ENCODE assay signal across 12 cellular contexts in genomic region chr1:61746768-61747167, GRCh38. TPM values are rescaled to one million over a fixed set of nuclear protein-coding genes. Genes with fewer than 3 reads are reported as not detected.
DNase-seq lines count a peak whose midpoint lies in the region; ATAC-seq and TF ChIP-seq lines count a peak whose summit lies in the region.
"Had no signal": no experiment of that assay in that cellular context is flagged by ENCODE, and none has a peak within 500 bp of the region (broad histone marks: within the 10 kb centered on the region; RNA-seq: fewer than 3 reads in every experiment).

No MANE protein-coding gene starts in this region.

- CTCF ChIA-PET in PC-3 (lab: Charles Lee) = no interaction called here

- in situ Hi-C loops in Caki2 (cut with HindIII; ENCODE audit: low pct_unique_long_range_greater_than_20kb, low sequenced_read_pairs) = no loop called here

- no peaks in the 10 kb centered on the region for H3K9me3 Mint-ChIP-seq in endodermal cell
- H3K9me3 Mint-ChIP-seq: CD8-positive, alpha-beta T cell; effector memory CD8-positive, alpha-beta T cell had no signal

- H3K4me2 ChIP-seq in PC-3 (ENCODE audit: low read length) = no peak overlapping the region

- H3K27ac ChIP-seq in PC-3 (ENCODE audit: low read length) = peak overlapping the region; percentile 29
- H3K27ac ChIP-seq in endodermal cell (ENCODE audit: low read depth, low read length) = no peak overlapping the region

- POLR2A ChIA-PET in PC-3 (lab: Charles Lee; ENCODE audit: unreplicated experiment) = no interaction called here

- whole genome bisulfite sequencing in endodermal cell (ENCODE audit: insufficient coverage in 1 of 2, insufficient read length in 1 of 2), 2 experiments = 88% methylated on average over 1 of the region's 1 CpG; no CpG with 5 or more reads in 1 of the 2 experiments

- BruUV-seq in PC-3 (replicated peaks; lab: Mats Ljungman, UMichigan) = no TSS peak

- no peak overlapping the region for H2AFZ ChIP-seq in PC-3 (ENCODE audit: low read length)

- no peak for TF ChIP-seq CTCF in PC-3 (conservative IDR thresholded peaks at IDR 0.05; ENCODE audit: low read depth, low read length)
- no peak for TF ChIP-seq CTCF in endodermal cell (conservative IDR thresholded peaks at IDR 0.05)

- H3K9me2 ChIP-seq in PC-3 (replicated peaks; ENCODE audit: low read length) = no peaks in the 10 kb centered on the region

- no peak overlapping the region for H3K4me3 ChIP-seq in PC-3 (ENCODE audit: low read length)
- no peak overlapping the region for H3K4me3 ChIP-seq in endodermal cell (ENCODE audit: low read length)
- no peak overlapping the region for H3K4me3 ChIP-seq in H7 (ENCODE audit: insufficient read depth, low read depth, low read length)

- no peaks in the 10 kb centered on the region for H4K20me1 ChIP-seq in PC-3 (ENCODE audit: low read length)

- peaks cover 83% of the 10 kb centered on the region for H3K79me2 ChIP-seq in PC-3 (ENCODE audit: low read length)

- H3K27me3 ChIP-seq in PC-3 (ENCODE audit: low read length) (no peaks in the 10 kb centered on the region), endodermal cell (ENCODE audit: control insufficient read depth, insufficient read depth, low read length, poor library complexity, severe bottlenecking) (no peaks in the 10 kb centered on the region), H7 (ENCODE audit: control insufficient read depth, insufficient read depth, low read length) (no peaks in the 10 kb centered on the region)

- H3F3A ChIP-seq in PC-3 (ENCODE audit: low read length, unreplicated experiment) = no peaks in the 10 kb centered on the region

- peak overlapping the region; percentile 28 for H3K27ac Mint-ChIP-seq in endodermal cell
- H3K27ac Mint-ChIP-seq: CD8-positive, alpha-beta T cell; effector memory CD8-positive, alpha-beta T cell had no signal

- H3K9ac ChIP-seq in PC-3 (ENCODE audit: low read length) (no peak overlapping the region; the same call in 1 of the 2 replicates), endodermal cell (ENCODE audit: extremely low read depth, low read length, poor library complexity, severe bottlenecking) (no peak overlapping the region)

- no peak overlapping the region for H3K4me3 Mint-ChIP-seq in endodermal cell
- H3K4me3 Mint-ChIP-seq: CD8-positive, alpha-beta T cell; effector memory CD8-positive, alpha-beta T cell had no signal

- peaks cover 27% of the 10 kb centered on the region for H3K4me1 Mint-ChIP-seq in endodermal cell

- intact Hi-C loops in PC-3 (cut with micrococcal nuclease) = no loop called here

- H3K27me3 Mint-ChIP-seq in endodermal cell (ENCODE audit: insufficient read depth) = no peaks in the 10 kb centered on the region
- H3K27me3 Mint-ChIP-seq: effector memory CD8-positive, alpha-beta T cell had no signal

- H3K4me1 ChIP-seq in PC-3 (ENCODE audit: insufficient read depth, low read length) = peaks cover 24% of the 10 kb centered on the region
- peaks cover 5% of the 10 kb centered on the region for H3K4me1 ChIP-seq in endodermal cell (ENCODE audit: control insufficient read depth, insufficient read depth, low read length)

- ATAC-seq in PC-3 (no peak), HG02885 (IDR thresholded peaks at IDR 0.05; ENCODE audit: poor library complexity, unreplicated experiment) (no peak), GM18517 (IDR thresholded peaks at IDR 0.05; ENCODE audit: unreplicated experiment) (no peak)
- ATAC-seq: CD8-positive, alpha-beta T cell; effector memory CD8-positive, alpha-beta T cell had no signal

- peaks cover 9% of the 10 kb centered on the region for H3K36me3 Mint-ChIP-seq in endodermal cell (ENCODE audit: low read depth)

- peak; percentile 65 for DNase-seq in Caki2 (ENCODE audit: low read depth)
- DNase-seq in PC-3 = peak; percentile 15
- no peak for DNase-seq in endodermal cell
- peak; percentile 8 for DNase-seq in myocyte (ENCODE audit: low read depth)
- DNase-seq in H7 = no peak
- no peak for DNase-seq in NAMALWA (ENCODE audit: low spot score)
- DNase-seq: activated gamma-delta T cell; CD8-positive, alpha-beta T cell; effector memory CD8-positive, alpha-beta T cell; NCI-H1417 treated with DMSO at 0.1 percent for 48 hours had no signal

- H3K9me3 ChIP-seq in PC-3 (ENCODE audit: low read length) = no peaks in the 10 kb centered on the region
- H3K9me3 ChIP-seq in endodermal cell (ENCODE audit: control insufficient read depth, low read length) = no peaks in the 10 kb centered on the region

- H3K36me3 ChIP-seq in PC-3 (ENCODE audit: low read depth, low read length) (no peaks in the 10 kb centered on the region), endodermal cell (ENCODE audit: control insufficient read depth, insufficient read depth, low read length) (no peaks in the 10 kb centered on the region), H7 (replicated peaks; ENCODE audit: control insufficient read depth, insufficient read depth, low read length) (no peaks in the 10 kb centered on the region)

RNA-seq across cellular contexts. Expression of gene PATJ, which starts 4.5 kb away (rescaled TPM):
- total RNA-seq in Caki2 (2014; rRNA removed; shearing (Covaris generic); ENCODE audit: low replicate concordance) = 40.0 and 55.1 TPM in 2 replicates
- total RNA-seq in PC-3 (2014; rRNA removed) = 28.7 and 35.2 TPM in 2 replicates
- 10 to 100 TPM; 74.3 to 81.7 TPM for total RNA-seq in endodermal cell
- 7.4 TPM for polyA plus RNA-seq in endodermal cell (2013, experiment 1 of 2)
- polyA plus RNA-seq in endodermal cell (2013, experiment 2 of 2) = 7.5 TPM
- total RNA-seq in myocyte = 1.7 and 3.1 TPM in 2 replicates
- 1.6 TPM for polyA plus RNA-seq in myocyte (2012)
- total RNA-seq in H7 (2014; rRNA removed; shearing (Covaris generic)) = 15.8 and 31.6 TPM in 2 replicates

RNA-seq across cellular contexts. Expression of gene TM2D1, which starts 21.8 kb away (rescaled TPM):
- total RNA-seq in Caki2 (2014; rRNA removed; shearing (Covaris generic); ENCODE audit: low replicate concordance) = 64.7 and 67.1 TPM in 2 replicates
- total RNA-seq in PC-3 (2014; rRNA removed) (24.6 and 48.0 TPM in 2 replicates), endodermal cell (10 to 100 TPM; 24.1 to 32.9 TPM), myocyte (77.5 and 94.2 TPM in 2 replicates)
- 37.2 TPM for polyA plus RNA-seq in endodermal cell (2013, experiment 1 of 2)
- 33.4 TPM for polyA plus RNA-seq in endodermal cell (2013, experiment 2 of 2)
- 67.9 TPM for polyA plus RNA-seq in myocyte (2012)
- 39.6 and 49.5 TPM in 2 replicates for total RNA-seq in H7 (2014; rRNA removed; shearing (Covaris generic))

Comparison
In these comparisons a context has a peak if more than half of its experiments do, and no peak if none do; other contexts are left out.
1. DNase-seq: peak in Caki2 (single experiment), PC-3 (single experiment) and myocyte (single experiment); none in endodermal cell (single experiment), H7 (single experiment) and NAMALWA (single experiment).